ENCODE assay signal across 7 cellular contexts in genomic region chr13:49607761-49608160, GRCh38.
"Had no signal": no experiment of that assay in that cellular context is flagged by ENCODE, and none has a peak within 500 bp of the region (broad histone marks: within the 10 kb centered on the region; RNA-seq: fewer than 3 reads in every experiment).

No MANE protein-coding gene starts in this region.

- H3K9me3 ChIP-seq: gastrocnemius medialis, thyroid gland had no signal

- DNase-seq: cortex of kidney had no signal

- H3K36me3 ChIP-seq: gastrocnemius medialis, heart left ventricle, thyroid gland had no signal

- H3K4me3 ChIP-seq: gastrocnemius medialis, lung, thyroid gland had no signal

- H3K4me1 ChIP-seq: gastrocnemius medialis had no signal

- H3K27ac Mint-ChIP-seq: progenitor cell of endocrine pancreas had no signal

- H3K27me3 ChIP-seq: gastrocnemius medialis, heart left ventricle, thyroid gland had no signal

- H3K36me3 Mint-ChIP-seq: natural killer cell treated with Interleukin-12 subunit alpha and Interleukin-12 subunit beta and Interleukin-15 and Interleukin-18, amount 100 ng/mL, for 72 hours had no signal

- H3K9me3 Mint-ChIP-seq: natural killer cell treated with Interleukin-12 subunit alpha and Interleukin-12 subunit beta and Interleukin-15 and Interleukin-18, amount 100 ng/mL, for 72 hours had no signal

- H3K27ac ChIP-seq: gastrocnemius medialis, thyroid gland had no signal

- H3K27me3 Mint-ChIP-seq: natural killer cell treated with Interleukin-12 subunit alpha and Interleukin-12 subunit beta and Interleukin-15 and Interleukin-18, amount 100 ng/mL, for 72 hours; progenitor cell of endocrine pancreas had no signal
